ENCODE assay signal across 20 cellular contexts in the genomic region with DNA sequence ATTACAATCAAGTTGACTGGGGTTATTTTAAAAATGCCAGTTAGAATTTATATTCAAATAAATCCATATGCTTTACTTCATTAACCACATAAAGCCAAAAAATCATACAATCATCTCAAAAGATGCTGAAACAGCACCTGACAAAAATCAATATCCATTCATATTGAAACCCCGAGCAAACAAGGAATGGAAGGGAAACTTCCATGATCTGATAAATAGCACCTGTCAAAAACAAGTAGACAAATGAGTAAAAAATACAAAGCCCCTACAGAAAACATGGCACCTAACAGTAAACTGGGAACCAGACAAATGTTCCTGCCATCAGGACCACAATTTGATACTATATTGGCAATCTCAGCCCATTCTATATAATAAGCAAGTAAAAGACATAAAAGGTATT.
DNase-seq lines count a peak whose midpoint lies in the region; ATAC-seq and TF ChIP-seq lines count a peak whose summit lies in the region.
"Had no signal": no experiment of that assay in that cellular context is flagged by ENCODE, and none has a peak within 500 bp of the region (broad histone marks: within the 10 kb centered on the region; RNA-seq: fewer than 3 reads in every experiment).

No MANE protein-coding gene starts in this region.

- H3K4me3 ChIP-seq in gastrocnemius medialis (no peak overlapping the region), colonic mucosa (no peak overlapping the region)
- H3K4me3 ChIP-seq: A549, GM12878, GM23338 had no signal

- H3K9me3 Mint-ChIP-seq in activated T-cell treated with anti-CD3 and anti-CD28 coated beads, Interleukin-2, amount 50 U/mL, for 72 hours: peaks cover 16 to 31% of the 10 kb centered on the region in 2 donors
- H3K9me3 Mint-ChIP-seq in activated T-helper 1 cell treated with anti-CD3 and anti-CD28 coated beads, Interleukin-12 subunit alpha, Interleukin-12 subunit beta, Interleukin-2, Interleukin-4 antibody, amounts not matched to agents 30 ng/mL and 10 ng/mL and 1 ng/mL, durations not matched to agents 14 hours and 24 hours and 36 hours: peaks cover 45% of the 10 kb centered on the region

- no peaks in the 10 kb centered on the region for H3K9me3 ChIP-seq in gastrocnemius medialis
- H3K9me3 ChIP-seq in colonic mucosa: no peaks in the 10 kb centered on the region
- H3K9me3 ChIP-seq: Caco-2 had no signal

- in situ Hi-C loops in gastrocnemius medialis (cut with MboI; ENCODE audit: low sequenced_read_pairs in 4 of 4): no loop called here

- DNase-seq in activated T-cell treated with anti-CD3 and anti-CD28 coated beads, Interleukin-2, amount 50 U/mL, for 72 hours: no peak
- no peak for DNase-seq in activated T-cell treated with anti-CD3 and anti-CD28 coated beads, Interleukin-2, amount 50 U/mL, for 48 hours
- no peak for DNase-seq in activated T-helper 1 cell treated with anti-CD3 and anti-CD28 coated beads, Interleukin-12 subunit alpha, Interleukin-12 subunit beta, Interleukin-2, Interleukin-4 antibody, amounts not matched to agents 30 ng/mL and 10 ng/mL and 1 ng/mL, durations not matched to agents 14 hours and 24 hours and 36 hours (ENCODE audit: low spot score)
- DNase-seq in gastrocnemius medialis (no peak), colonic mucosa (no peak), NCI-H2196 treated with DMSO at 0.1 percent for 48 hours (lab: John Stamatoyannopoulos, UW; ENCODE audit: unreplicated experiment) (no peak)
- DNase-seq: 8988T; ACHN; AML-193; Caco-2; CD4-positive, CD25-positive, alpha-beta regulatory T cell; CD8-positive, alpha-beta T cell; DMS153; DND-41; H9 had no signal

- intact Hi-C loops in activated T-helper 1 cell treated with anti-CD3 and anti-CD28 coated beads, Interleukin-12 subunit alpha, Interleukin-12 subunit beta, Interleukin-2, Interleukin-4 antibody, amounts not matched to agents 30 ng/mL and 10 ng/mL and 1 ng/mL, durations not matched to agents 14 hours and 24 hours and 36 hours (cut with micrococcal nuclease): loop anchor here (2.0 to 5.0 kb wide), 3 partner anchors 44 to 229 kb away; a partner anchor contains a TSS
- intact Hi-C loops in gastrocnemius medialis (cut with DNase I; ENCODE audit: low total_unique reads): no loop called here
- intact Hi-C loops in colonic mucosa (cut with DNase I): no loop called here

- no peaks in the 10 kb centered on the region for H3K4me1 Mint-ChIP-seq in activated T-cell treated with anti-CD3 and anti-CD28 coated beads, Interleukin-2, amount 50 U/mL, for 72 hours (ENCODE audit: low read depth)
- H3K4me1 Mint-ChIP-seq in activated T-helper 1 cell treated with anti-CD3 and anti-CD28 coated beads, Interleukin-12 subunit alpha, Interleukin-12 subunit beta, Interleukin-2, Interleukin-4 antibody, amounts not matched to agents 30 ng/mL and 10 ng/mL and 1 ng/mL, durations not matched to agents 14 hours and 24 hours and 36 hours (ENCODE audit: low read depth): peaks cover 18% of the 10 kb centered on the region
- H3K4me1 Mint-ChIP-seq: GM23338, H9 had no signal

- H3K27me3 ChIP-seq in gastrocnemius medialis: no peaks in the 10 kb centered on the region
- no peaks in the 10 kb centered on the region for H3K27me3 ChIP-seq in colonic mucosa

- TF ChIP-seq CTCF in gastrocnemius medialis (IDR thresholded peaks at IDR 0.05 in 4 of 5, conservative IDR thresholded peaks at IDR 0.05 in 1 of 5): no peak
- no peak for TF ChIP-seq CTCF in colonic mucosa (IDR thresholded peaks at IDR 0.05)

- H3K36me3 ChIP-seq in gastrocnemius medialis (peaks cover 0 to 38% of the 10 kb centered on the region in 2 donors), colonic mucosa (no peaks in the 10 kb centered on the region)

- no peak overlapping the region for H3K4me3 Mint-ChIP-seq in activated T-cell treated with anti-CD3 and anti-CD28 coated beads, Interleukin-2, amount 50 U/mL, for 72 hours
- no peak overlapping the region for H3K4me3 Mint-ChIP-seq in activated T-helper 1 cell treated with anti-CD3 and anti-CD28 coated beads, Interleukin-12 subunit alpha, Interleukin-12 subunit beta, Interleukin-2, Interleukin-4 antibody, amounts not matched to agents 30 ng/mL and 10 ng/mL and 1 ng/mL, durations not matched to agents 14 hours and 24 hours and 36 hours
- H3K4me3 Mint-ChIP-seq: CD4-positive, CD25-positive, alpha-beta regulatory T cell; CD8-positive, alpha-beta T cell; GM23338; H9 had no signal

- H3K36me3 Mint-ChIP-seq in activated T-cell treated with anti-CD3 and anti-CD28 coated beads, Interleukin-2, amount 50 U/mL, for 72 hours (ENCODE audit: insufficient read depth in 2 of 2): peaks cover 45 to 53% of the 10 kb centered on the region in 2 donors
- H3K36me3 Mint-ChIP-seq in activated T-helper 1 cell treated with anti-CD3 and anti-CD28 coated beads, Interleukin-12 subunit alpha, Interleukin-12 subunit beta, Interleukin-2, Interleukin-4 antibody, amounts not matched to agents 30 ng/mL and 10 ng/mL and 1 ng/mL, durations not matched to agents 14 hours and 24 hours and 36 hours (ENCODE audit: low read depth): peaks cover 66% of the 10 kb centered on the region

- no peak for ATAC-seq in activated T-cell treated with anti-CD3 and anti-CD28 coated beads, Interleukin-2, amount 50 U/mL, for 72 hours (replicated peaks in 1 of 2)
- ATAC-seq in gastrocnemius medialis: no peak
- ATAC-seq: A549; CD8-positive, alpha-beta T cell; GM12878; GM23338; HCT116 had no signal

- no peaks in the 10 kb centered on the region for H3K27me3 Mint-ChIP-seq in activated T-cell treated with anti-CD3 and anti-CD28 coated beads, Interleukin-2, amount 50 U/mL, for 72 hours (ENCODE audit: low read depth)
- H3K27me3 Mint-ChIP-seq in activated T-helper 1 cell treated with anti-CD3 and anti-CD28 coated beads, Interleukin-12 subunit alpha, Interleukin-12 subunit beta, Interleukin-2, Interleukin-4 antibody, amounts not matched to agents 30 ng/mL and 10 ng/mL and 1 ng/mL, durations not matched to agents 14 hours and 24 hours and 36 hours (ENCODE audit: insufficient read depth): no peaks in the 10 kb centered on the region
- H3K27me3 Mint-ChIP-seq: CD4-positive, CD25-positive, alpha-beta regulatory T cell had no signal

- H3K9ac ChIP-seq in colonic mucosa (ENCODE audit: low read depth in 2 of 2, low read length in 2 of 2): no peak overlapping the region

- H3K27ac ChIP-seq in gastrocnemius medialis (peak overlapping the region; percentile 9 to 59 (median 42)), colonic mucosa (no peak overlapping the region)
- H3K27ac ChIP-seq: A549, C4-2B had no signal

- peak overlapping the region; percentile 19 for H3K27ac Mint-ChIP-seq in activated T-cell treated with anti-CD3 and anti-CD28 coated beads, Interleukin-2, amount 50 U/mL, for 72 hours
- H3K27ac Mint-ChIP-seq in activated T-helper 1 cell treated with anti-CD3 and anti-CD28 coated beads, Interleukin-12 subunit alpha, Interleukin-12 subunit beta, Interleukin-2, Interleukin-4 antibody, amounts not matched to agents 30 ng/mL and 10 ng/mL and 1 ng/mL, durations not matched to agents 14 hours and 24 hours and 36 hours: peak overlapping the region; percentile 5
- H3K27ac Mint-ChIP-seq: CD8-positive, alpha-beta T cell; GM23338; H9 had no signal

- no peak for TF ChIP-seq POLR2A in gastrocnemius medialis (IDR thresholded peaks at IDR 0.05)

- H3K4me1 ChIP-seq in gastrocnemius medialis (no peaks in the 10 kb centered on the region), colonic mucosa (no peaks in the 10 kb centered on the region)
- H3K4me1 ChIP-seq: A549, Caco-2 had no signal
